ENCODE assay signal across 9 cellular contexts in genomic region chrX:119604778-119605177, GRCh38. TPM values are rescaled to one million over a fixed set of nuclear protein-coding genes. Genes with fewer than 3 reads are reported as not detected.
A peak's percentile ranks its signal among the peaks of the same experiment; 100 is the strongest.
DNase-seq lines count a peak whose midpoint lies in the region; ATAC-seq and TF ChIP-seq lines count a peak whose summit lies in the region.
"Had no signal": no experiment of that assay in that cellular context is flagged by ENCODE, and none has a peak within 500 bp of the region (broad histone marks: within the 10 kb centered on the region; RNA-seq: fewer than 3 reads in every experiment).

No MANE protein-coding gene starts in this region.

- peak overlapping the region; percentile 93 to 96 for H3K4me3 Mint-ChIP-seq in effector memory CD8-positive, alpha-beta T cell

- H3K4me2 ChIP-seq in OCI-LY1 (ENCODE audit: low read length) = peak overlapping the region; percentile 93

- peak overlapping the region; percentile 63 for H3K27ac ChIP-seq in OCI-LY1 (ENCODE audit: low read depth, low read length, poor library complexity, severe bottlenecking)
- no peak overlapping the region for H3K27ac ChIP-seq in psoas muscle

- H3K36me3 ChIP-seq in OCI-LY1 (ENCODE audit: insufficient read depth, low read length) (peaks cover 26% of the 10 kb centered on the region; the same call in 1 of the 2 replicates), psoas muscle (ENCODE audit: insufficient read depth in 1 of 2, low read depth in 1 of 2) (no peaks in the 10 kb centered on the region)

- ATAC-seq in effector memory CD8-positive, alpha-beta T cell (replicated peaks) = no peak
- no peak for ATAC-seq in psoas muscle
- no peak for ATAC-seq in GM21528 (IDR thresholded peaks at IDR 0.05; ENCODE audit: low FRiP score, unreplicated experiment)
- no peak for ATAC-seq in GM18861 (IDR thresholded peaks at IDR 0.05; ENCODE audit: unreplicated experiment)

- H3K27me3 Mint-ChIP-seq in effector memory CD8-positive, alpha-beta T cell = no peaks in the 10 kb centered on the region

- no peak for DNase-seq in GM12865 (ENCODE audit: low read depth)
- DNase-seq in effector memory CD8-positive, alpha-beta T cell = no peak
- DNase-seq in psoas muscle = no peak
- no peak for DNase-seq in stimulated activated CD4-positive, alpha-beta T cell treated with anti-CD3 and anti-CD28 coated beads, Interleukin-2, amount 100 ng/mL, for 24 hours
- DNase-seq in stimulated activated CD4-positive, alpha-beta T cell treated with anti-CD3 and anti-CD28 coated beads, Interleukin-15, amount 100 ng/mL, for 24 hours = no peak
- DNase-seq: activated effector memory CD4-positive, alpha-beta T cell treated with anti-CD3 and anti-CD28 coated beads, Interleukin-2, amount 50 U/mL, for 16 hours had no signal

- H3K27me3 ChIP-seq in OCI-LY1 (ENCODE audit: insufficient read depth, low read length) (no peaks in the 10 kb centered on the region), psoas muscle (ENCODE audit: insufficient read depth in 3 of 3, low read length in 2 of 3) (no peaks in the 10 kb centered on the region)

- peaks cover 12% of the 10 kb centered on the region in 2 donors for H3K4me1 Mint-ChIP-seq in effector memory CD8-positive, alpha-beta T cell (ENCODE audit: low read depth in 2 of 2)

- no peaks in the 10 kb centered on the region for H3K9me3 Mint-ChIP-seq in effector memory CD8-positive, alpha-beta T cell

- intact Hi-C loops in psoas muscle (cut with DNase I) = loop anchor here in 1 of 2 donors (10.0 kb wide), 1 partner anchor 90 kb away; no protein-coding TSS in a partner anchor

- H3K27ac Mint-ChIP-seq in effector memory CD8-positive, alpha-beta T cell = peak overlapping the region; percentile 95 to 96

- H3F3A ChIP-seq in OCI-LY1 (ENCODE audit: insufficient read depth, low read length) = no peaks in the 10 kb centered on the region

- TF ChIP-seq CTCF in GM12865 (IDR thresholded peaks at IDR 0.05; ENCODE audit: insufficient read depth, low read depth, low read length, missing control alignments) (no peak), OCI-LY1 (IDR thresholded peaks at IDR 0.05; ENCODE audit: low read length) (no peak), psoas muscle (IDR thresholded peaks at IDR 0.05) (no peak)

- H4K20me1 ChIP-seq in OCI-LY1 (ENCODE audit: insufficient read depth, low read length) = no peaks in the 10 kb centered on the region

- H3K4me1 ChIP-seq in OCI-LY1 (ENCODE audit: insufficient read depth, low read length, severe bottlenecking) (peaks cover 39% of the 10 kb centered on the region), psoas muscle (no peaks in the 10 kb centered on the region)

- no peaks in the 10 kb centered on the region for H3K9me2 ChIP-seq in OCI-LY1 (ENCODE audit: low read depth, low read length)

- peak overlapping the region; percentile 79 for H3K4me3 ChIP-seq in GM12865 (ENCODE audit: low read depth, low read length)
- H3K4me3 ChIP-seq in OCI-LY1 (ENCODE audit: low read depth, low read length, poor library complexity, severe bottlenecking) = peak overlapping the region; percentile 84
- peak overlapping the region; percentile 71 for H3K4me3 ChIP-seq in psoas muscle

- H3K79me2 ChIP-seq in OCI-LY1 (ENCODE audit: insufficient read depth, low read length) = peaks cover 39% of the 10 kb centered on the region

- peak overlapping the region; percentile 100 for H3K9ac ChIP-seq in OCI-LY1 (ENCODE audit: low read length)

- no peaks in the 10 kb centered on the region for H3K9me3 ChIP-seq in OCI-LY1 (ENCODE audit: low read length)
- H3K9me3 ChIP-seq in psoas muscle = no peaks in the 10 kb centered on the region

- peaks cover 24% of the 10 kb centered on the region for H3K36me3 Mint-ChIP-seq in effector memory CD8-positive, alpha-beta T cell (ENCODE audit: insufficient read depth)

- H2AFZ ChIP-seq in OCI-LY1 (ENCODE audit: low read length) = no peak overlapping the region

- 40 to 50% (median 50%) methylated on average over 9 of the region's 9 CpGs for WGBS in psoas muscle, 3 donors

RNA-seq across cellular contexts. Expression of gene NKRF, which starts 1.4 kb away (rescaled TPM):
- total RNA-seq in psoas muscle = 1 to 10 TPM; 6.0 to 8.1 (median 7.6) TPM
- 1 to 10 TPM; 3.6 to 5.5 (median 4.1) TPM for polyA plus RNA-seq in psoas muscle

RNA-seq across cellular contexts. Expression of gene UBE2A, which starts 30.4 kb away (rescaled TPM):
- total RNA-seq in psoas muscle = 10 to 100 TPM; 52.0 to 62.1 (median 55.2) TPM
- polyA plus RNA-seq in psoas muscle = 100 to 1,000 TPM in 1 of 3 donors, 10 to 100 TPM in 2; 62.2 to 101 (median 64.6) TPM

RNA-seq across cellular contexts. Expression of gene STEEP1, which starts 39.6 kb away (rescaled TPM):
- total RNA-seq in psoas muscle = 10 to 100 TPM in 2 of 4 donors, 1 to 10 TPM in 2; 8.1 to 15.4 (median 11.3) TPM
- 10 to 100 TPM in 2 of 3 donors, 1 to 10 TPM in 1; 8.0 to 14.7 (median 13.4) TPM for polyA plus RNA-seq in psoas muscle
